In genomic region chrX:116277391-116277790, GRCh38 we compare ENCODE assay signal across 27 cellular contexts.
DNase-seq lines count a peak whose midpoint lies in the region; ATAC-seq and TF ChIP-seq lines count a peak whose summit lies in the region.
"Had no signal": no experiment of that assay in that cellular context is flagged by ENCODE, and none has a peak within 500 bp of the region (broad histone marks: within the 10 kb centered on the region; RNA-seq: fewer than 3 reads in every experiment).

No MANE protein-coding gene starts in this region.

- TF ChIP-seq CTCF in hepatocyte (IDR thresholded peaks at IDR 0.05; ENCODE audit: poor library complexity) (no peak), osteocyte (IDR thresholded peaks at IDR 0.05) (no peak), suprapubic skin (IDR thresholded peaks at IDR 0.05) (no peak)

- H3K27me3 ChIP-seq in ACC112 (ENCODE audit: insufficient read depth, low read length) (no peaks in the 10 kb centered on the region), SJSA1 (replicated peaks) (no peaks in the 10 kb centered on the region), hepatocyte (no peaks in the 10 kb centered on the region), suprapubic skin (no peaks in the 10 kb centered on the region)

- H3K36me3 ChIP-seq in ACC112 (ENCODE audit: insufficient read depth, low read length): no peaks in the 10 kb centered on the region
- H3K36me3 ChIP-seq in SJSA1: no peaks in the 10 kb centered on the region
- no peaks in the 10 kb centered on the region for H3K36me3 ChIP-seq in hepatocyte (replicated peaks; ENCODE audit: insufficient read depth, low read depth)
- no peaks in the 10 kb centered on the region for H3K36me3 ChIP-seq in suprapubic skin

- H3K4me1 ChIP-seq in ACC112 (ENCODE audit: control insufficient read depth, insufficient read depth, low read length, unreplicated experiment) (peaks cover 29% of the 10 kb centered on the region), SJSA1 (replicated peaks) (peaks cover 34% of the 10 kb centered on the region), hepatocyte (ENCODE audit: insufficient read depth) (no peaks in the 10 kb centered on the region), suprapubic skin (no peaks in the 10 kb centered on the region)

- no peak overlapping the region for H3K4me3 Mint-ChIP-seq in osteocyte (ENCODE audit: unreplicated experiment)
- H3K4me3 Mint-ChIP-seq in activated T-helper 17 cell treated with anti-CD3 and anti-CD28 coated beads, Interleukin-2, amount 50 U/mL, for 72 hours: no peak overlapping the region
- no peak overlapping the region for H3K4me3 Mint-ChIP-seq in activated T-cell treated with anti-CD3 and anti-CD28 coated beads, Interleukin-2, amount 50 U/mL, for 72 hours
- H3K4me3 Mint-ChIP-seq: CD4-positive, alpha-beta memory T cell had no signal

- no peaks in the 10 kb centered on the region for H3K27me3 Mint-ChIP-seq in osteocyte (ENCODE audit: unreplicated experiment)
- H3K27me3 Mint-ChIP-seq in activated T-helper 17 cell treated with anti-CD3 and anti-CD28 coated beads, Interleukin-2, amount 50 U/mL, for 72 hours: no peaks in the 10 kb centered on the region
- peaks cover 8% of the 10 kb centered on the region for H3K27me3 Mint-ChIP-seq in activated T-cell treated with anti-CD3 and anti-CD28 coated beads, Interleukin-2, amount 50 U/mL, for 72 hours (ENCODE audit: low read depth)
- H3K27me3 Mint-ChIP-seq: CD4-positive, alpha-beta memory T cell had no signal

- H3K4me3 ChIP-seq in ACC112 (ENCODE audit: low read depth, low read length) (no peak overlapping the region), SJSA1 (no peak overlapping the region), hepatocyte (no peak overlapping the region), suprapubic skin (no peak overlapping the region)
- H3K4me3 ChIP-seq: K562 had no signal

- no peaks in the 10 kb centered on the region for H3K79me2 ChIP-seq in ACC112 (ENCODE audit: control insufficient read depth, insufficient read depth, low read length, unreplicated experiment)
- no peaks in the 10 kb centered on the region for H3K79me2 ChIP-seq in hepatocyte

- no peaks in the 10 kb centered on the region for H3K36me3 Mint-ChIP-seq in osteocyte (ENCODE audit: unreplicated experiment)
- no peaks in the 10 kb centered on the region for H3K36me3 Mint-ChIP-seq in activated T-helper 17 cell treated with anti-CD3 and anti-CD28 coated beads, Interleukin-2, amount 50 U/mL, for 72 hours (ENCODE audit: low read depth)
- H3K36me3 Mint-ChIP-seq in activated T-cell treated with anti-CD3 and anti-CD28 coated beads, Interleukin-2, amount 50 U/mL, for 72 hours (ENCODE audit: insufficient read depth in 2 of 2): no peaks in the 10 kb centered on the region
- H3K36me3 Mint-ChIP-seq: CD4-positive, alpha-beta memory T cell had no signal

- no peaks in the 10 kb centered on the region for H3K9me3 Mint-ChIP-seq in osteocyte (ENCODE audit: unreplicated experiment)
- peaks cover 5% of the 10 kb centered on the region for H3K9me3 Mint-ChIP-seq in activated T-helper 17 cell treated with anti-CD3 and anti-CD28 coated beads, Interleukin-2, amount 50 U/mL, for 72 hours
- H3K9me3 Mint-ChIP-seq in activated T-cell treated with anti-CD3 and anti-CD28 coated beads, Interleukin-2, amount 50 U/mL, for 72 hours: peaks cover 0 to 4% of the 10 kb centered on the region in 2 donors

- WGBS in hepatocyte (ENCODE audit: low lambda C conversion rate, missing lambda C conversion rate): 39% methylated on average over 2 of the region's 2 CpGs
- 60% methylated on average over 2 of the region's 2 CpGs for WGBS in suprapubic skin

- no peak for TF ChIP-seq EP300 in suprapubic skin (IDR thresholded peaks at IDR 0.05)

- H3K27ac ChIP-seq in ACC112 (ENCODE audit: low read depth, low read length) (no peak overlapping the region), SJSA1 (peak overlapping the region; percentile 84), hepatocyte (peak overlapping the region; percentile 16), suprapubic skin (no peak overlapping the region)

- DNase-seq in SJSA1 (ENCODE audit: low read depth in 1 of 2, low spot score in 2 of 2) (no peak), hepatocyte (ENCODE audit: low spot score) (no peak), osteocyte (ENCODE audit: extremely low spot score, unreplicated experiment) (no peak), suprapubic skin (ENCODE audit: low spot score in 2 of 2) (no peak)
- DNase-seq in activated T-cell treated with anti-CD3 and anti-CD28 coated beads, Interleukin-2, amount 50 U/mL, for 72 hours: no peak
- DNase-seq: C1 segment of cervical spinal cord; CD4-positive, alpha-beta memory T cell; COR-L47; DMS79; GF-D8; H7; Kasumi-1; MV-4-11; NCI-H1105; NCI-H146; NCI-H1930; NCI-H2107; NCI-H446; NCI-H526; NCI-H82; Right ventricle myocardium superior; RPMI8226 had no signal

- H3K9me2 ChIP-seq in hepatocyte (replicated peaks; ENCODE audit: insufficient read depth): no peaks in the 10 kb centered on the region

- no peak for ATAC-seq in activated T-helper 17 cell treated with anti-CD3 and anti-CD28 coated beads, Interleukin-2, amount 50 U/mL, for 72 hours (replicated peaks)
- no peak for ATAC-seq in GM21529 (IDR thresholded peaks at IDR 0.05; ENCODE audit: unreplicated experiment)
- ATAC-seq in activated T-cell treated with anti-CD3 and anti-CD28 coated beads, Interleukin-2, amount 50 U/mL, for 72 hours (replicated peaks in 1 of 2): no peak
- ATAC-seq: HepG2, K562 had no signal

- peak overlapping the region; percentile 35 for H3K27ac Mint-ChIP-seq in osteocyte (ENCODE audit: unreplicated experiment)
- H3K27ac Mint-ChIP-seq in activated T-helper 17 cell treated with anti-CD3 and anti-CD28 coated beads, Interleukin-2, amount 50 U/mL, for 72 hours: no peak overlapping the region
- H3K27ac Mint-ChIP-seq in activated T-cell treated with anti-CD3 and anti-CD28 coated beads, Interleukin-2, amount 50 U/mL, for 72 hours: no peak overlapping the region
- H3K27ac Mint-ChIP-seq: CD4-positive, alpha-beta memory T cell had no signal

- no peaks in the 10 kb centered on the region for H4K20me1 ChIP-seq in hepatocyte (ENCODE audit: insufficient read depth, poor library complexity, severe bottlenecking)

- no peaks in the 10 kb centered on the region; the same call in 1 of the 2 replicates for H3K9me3 ChIP-seq in SJSA1 (replicated peaks)
- H3K9me3 ChIP-seq in hepatocyte (ENCODE audit: low read depth): no peaks in the 10 kb centered on the region
- no peaks in the 10 kb centered on the region for H3K9me3 ChIP-seq in suprapubic skin

- H3K4me2 ChIP-seq in hepatocyte: no peak overlapping the region

- H2AFZ ChIP-seq in ACC112 (ENCODE audit: low read length, unreplicated experiment) (peak overlapping the region; percentile 38), hepatocyte (no peak overlapping the region)

- peaks cover 17% of the 10 kb centered on the region for H3K4me1 Mint-ChIP-seq in osteocyte (ENCODE audit: unreplicated experiment)
- H3K4me1 Mint-ChIP-seq in activated T-helper 17 cell treated with anti-CD3 and anti-CD28 coated beads, Interleukin-2, amount 50 U/mL, for 72 hours: no peaks in the 10 kb centered on the region
- no peaks in the 10 kb centered on the region for H3K4me1 Mint-ChIP-seq in activated T-cell treated with anti-CD3 and anti-CD28 coated beads, Interleukin-2, amount 50 U/mL, for 72 hours (ENCODE audit: low read depth)
- H3K4me1 Mint-ChIP-seq: CD4-positive, alpha-beta memory T cell had no signal

- TF ChIP-seq POLR2A in suprapubic skin (IDR thresholded peaks at IDR 0.05): no peak

Comparison
In these comparisons a context has a peak if more than half of its experiments do, and no peak if none do; other contexts are left out.
1. H3K27ac ChIP-seq: peak in SJSA1 (single experiment) and hepatocyte (single experiment); none in ACC112 (single experiment) and suprapubic skin (single experiment).